Comparison of ENCODE assay signal across 15 cellular contexts in genomic region chr12:44431647-44432352, GRCh38.
DNase-seq lines count a peak whose midpoint lies in the region; ATAC-seq and TF ChIP-seq lines count a peak whose summit lies in the region.
"Had no signal": no experiment of that assay in that cellular context is flagged by ENCODE, and none has a peak within 500 bp of the region (broad histone marks: within the 10 kb centered on the region; RNA-seq: fewer than 3 reads in every experiment).

No MANE protein-coding gene starts in this region.

- TF ChIP-seq CTCF in GM20000 (IDR thresholded peaks at IDR 0.05; ENCODE audit: extremely low read depth, missing control alignments) (no peak), spleen (IDR thresholded peaks at IDR 0.05 in 8 of 11, conservative IDR thresholded peaks at IDR 0.05 in 3 of 11) (no peak)

- no peak overlapping the region for H3K27ac Mint-ChIP-seq in activated CD4-positive, alpha-beta memory T cell treated with anti-CD3 and anti-CD28 coated beads for 36 hours
- H3K27ac Mint-ChIP-seq: B cell had no signal

- intact Hi-C loops in activated CD4-positive, alpha-beta memory T cell treated with anti-CD3 and anti-CD28 coated beads for 36 hours (cut with micrococcal nuclease), result no loop called here
- intact Hi-C loops in spleen (cut with DNase I; ENCODE audit: low total_unique reads), result no loop called here

- CTCF ChIA-PET in activated CD4-positive, alpha-beta memory T cell treated with anti-CD3 and anti-CD28 coated beads for 36 hours (lab: Charles Lee), result no interaction called here

- H3K36me3 Mint-ChIP-seq in activated CD4-positive, alpha-beta memory T cell treated with anti-CD3 and anti-CD28 coated beads for 36 hours, result no peaks in the 10 kb centered on the region

- H3K9me3 Mint-ChIP-seq in activated CD4-positive, alpha-beta memory T cell treated with anti-CD3 and anti-CD28 coated beads for 36 hours, result no peaks in the 10 kb centered on the region

- H3K27me3 ChIP-seq in spleen (replicated peaks in 1 of 7), result no peaks in the 10 kb centered on the region
- H3K27me3 ChIP-seq: tibial artery had no signal

- H3K4me1 Mint-ChIP-seq in activated CD4-positive, alpha-beta memory T cell treated with anti-CD3 and anti-CD28 coated beads for 36 hours (ENCODE audit: low read depth), result no peaks in the 10 kb centered on the region

- peaks cover 4% of the 10 kb centered on the region for H3K27me3 Mint-ChIP-seq in activated CD4-positive, alpha-beta memory T cell treated with anti-CD3 and anti-CD28 coated beads for 36 hours

- H3K36me3 ChIP-seq in spleen, result no peaks in the 10 kb centered on the region
- H3K36me3 ChIP-seq: tibial artery had no signal

- no peak for TF ChIP-seq POLR2A in spleen (IDR thresholded peaks at IDR 0.05)

- H3K9me3 ChIP-seq in spleen, result no peaks in the 10 kb centered on the region
- H3K9me3 ChIP-seq: tibial artery had no signal

- no peak overlapping the region for H3K4me3 ChIP-seq in spleen
- H3K4me3 ChIP-seq: tibial artery had no signal

- H3K4me3 Mint-ChIP-seq in activated CD4-positive, alpha-beta memory T cell treated with anti-CD3 and anti-CD28 coated beads for 36 hours, result no peak overlapping the region
- H3K4me3 Mint-ChIP-seq: B cell had no signal

- ATAC-seq in GM18508 (IDR thresholded peaks at IDR 0.05; ENCODE audit: insufficient read depth, unreplicated experiment), result peak; percentile 83
- peak; percentile 85 for ATAC-seq in HG02884 (IDR thresholded peaks at IDR 0.05; ENCODE audit: unreplicated experiment)
- ATAC-seq in HG03520 (IDR thresholded peaks at IDR 0.05; ENCODE audit: unreplicated experiment), result peak; percentile 87
- ATAC-seq: right cardiac atrium had no signal

- POLR2A ChIA-PET in activated CD4-positive, alpha-beta memory T cell treated with anti-CD3 and anti-CD28 coated beads for 36 hours (lab: Charles Lee), result no interaction called here

- no peak overlapping the region for H3K27ac ChIP-seq in spleen
- H3K27ac ChIP-seq: tibial artery had no signal

- WGBS in spleen, 5 donors, result 66 to 76% (median 70%) methylated on average over 10 of the region's 10 CpGs

- DNase-seq in GM20000 (ENCODE audit: low spot score) (peak; percentile 37), globus pallidus (ENCODE audit: low spot score) (no peak), NCI-H446 treated with DMSO at 0.1 percent for 48 hours (lab: John Stamatoyannopoulos, UW) (no peak), spleen (no peak)
- DNase-seq in activated CD4-positive, alpha-beta memory T cell treated with anti-CD3 and anti-CD28 coated beads for 36 hours, result no peak
- DNase-seq: EL, GOT3, KBM-7, NCI-H2029 treated with DMSO at 0.1 percent for 48 hours, right cardiac atrium, tibial artery had no signal

- no peaks in the 10 kb centered on the region for H3K4me1 ChIP-seq in spleen
- H3K4me1 ChIP-seq: tibial artery had no signal
